ENCODE assay signal across 1 cellular context in genomic region chr2:46590319-46590718, GRCh38.
TF ChIP-seq lines count a peak whose summit lies in the region.

No MANE protein-coding gene starts in this region.

TF ChIP-seq in HepG2, 621 proteins besides CTCF, POLR2A, EP300 and RAD21:
- TF ChIP-seq ZNF20 (CRISPR knock-in tag; IDR thresholded peaks at IDR 0.05): no peak
- TF ChIP-seq ONECUT2 (CRISPR knock-in tag; IDR thresholded peaks at IDR 0.05): no peak
- TF ChIP-seq ATF7 (IDR thresholded peaks at IDR 0.05): peak; percentile 30; the same call in 1 of the 2 replicates
- no peak for TF ChIP-seq ATF7 (CRISPR knock-in tag; IDR thresholded peaks at IDR 0.05)
- peak; percentile 19; the same call in 1 of the 2 replicates for TF ChIP-seq CEBPB (IDR thresholded peaks at IDR 0.05; ENCODE audit: borderline replicate concordance, low read depth, low read length)
- no peak for TF ChIP-seq ZNF776 (CRISPR knock-in tag; IDR thresholded peaks at IDR 0.05)
- TF ChIP-seq SAP130 (CRISPR knock-in tag; IDR thresholded peaks at IDR 0.05; ENCODE audit: low read depth): no peak
- TF ChIP-seq ZNF235 (CRISPR knock-in tag; IDR thresholded peaks at IDR 0.05; ENCODE audit: borderline replicate concordance): no peak
- TF ChIP-seq ZNF713 (CRISPR knock-in tag; IDR thresholded peaks at IDR 0.05): no peak
- TF ChIP-seq RBAK (CRISPR knock-in tag; IDR thresholded peaks at IDR 0.05): no peak
- no peak for TF ChIP-seq ZNF3 (CRISPR knock-in tag; IDR thresholded peaks at IDR 0.05)
- no peak for TF ChIP-seq ADNP (CRISPR knock-in tag; IDR thresholded peaks at IDR 0.05)
- TF ChIP-seq THAP7 (CRISPR knock-in tag; IDR thresholded peaks at IDR 0.05): no peak
- TF ChIP-seq ZNF709 (CRISPR knock-in tag; IDR thresholded peaks at IDR 0.05): no peak
